Comparison of ENCODE assay signal across 1 cellular context in genomic region chr5:14842117-14842516, GRCh38.
TF ChIP-seq lines count a peak whose summit lies in the region.

No MANE protein-coding gene starts in this region.

TF ChIP-seq in HepG2, 621 proteins besides CTCF, POLR2A, EP300 and RAD21 (continued from another document and continues in another):
- TF ChIP-seq, protein P1, sequence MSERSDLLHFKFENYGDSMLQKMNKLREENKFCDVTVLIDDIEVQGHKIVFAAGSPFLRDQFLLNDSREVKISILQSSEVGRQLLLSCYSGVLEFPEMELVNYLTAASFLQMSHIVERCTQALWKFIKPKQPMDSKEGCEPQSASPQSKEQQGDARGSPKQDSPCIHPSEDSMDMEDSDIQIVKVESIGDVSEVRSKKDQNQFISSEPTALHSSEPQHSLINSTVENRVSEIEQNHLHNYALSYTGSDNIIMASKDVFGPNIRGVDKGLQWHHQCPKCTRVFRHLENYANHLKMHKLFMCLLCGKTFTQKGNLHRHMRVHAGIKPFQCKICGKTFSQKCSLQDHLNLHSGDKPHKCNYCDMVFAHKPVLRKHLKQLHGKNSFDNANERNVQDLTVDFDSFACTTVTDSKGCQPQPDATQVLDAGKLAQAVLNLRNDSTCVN (CRISPR knock-in tag; IDR thresholded peaks at IDR 0.05; ENCODE audit: borderline replicate concordance) = no peak
- no peak for TF ChIP-seq ZSCAN31 (CRISPR knock-in tag; IDR thresholded peaks at IDR 0.05; ENCODE audit: low read depth)
- TF ChIP-seq ZNF570 (CRISPR knock-in tag; IDR thresholded peaks at IDR 0.05; ENCODE audit: borderline replicate concordance) = no peak
- TF ChIP-seq ZC3H13 (CRISPR knock-in tag; IDR thresholded peaks at IDR 0.05) = no peak
- no peak for TF ChIP-seq PRPF4 (IDR thresholded peaks at IDR 0.05; ENCODE audit: low read depth, low read length, poor library complexity, severe bottlenecking)
- no peak for TF ChIP-seq SALL2 (CRISPR knock-in tag; IDR thresholded peaks at IDR 0.05)
- TF ChIP-seq ZNF30 (CRISPR knock-in tag; IDR thresholded peaks at IDR 0.05) = no peak
- no peak for TF ChIP-seq ELF1 (CRISPR knock-in tag; IDR thresholded peaks at IDR 0.05)
- TF ChIP-seq MEF2D (CRISPR knock-in tag; IDR thresholded peaks at IDR 0.05) = no peak
- TF ChIP-seq ATF2 (CRISPR knock-in tag; IDR thresholded peaks at IDR 0.05) = no peak
- no peak for TF ChIP-seq ZNF687 (CRISPR knock-in tag; IDR thresholded peaks at IDR 0.05)
- TF ChIP-seq ZNF264 (CRISPR knock-in tag; IDR thresholded peaks at IDR 0.05) = no peak
- no peak for TF ChIP-seq ZNF879 (CRISPR knock-in tag; IDR thresholded peaks at IDR 0.05)
- no peak for TF ChIP-seq ZNF260 (CRISPR knock-in tag; IDR thresholded peaks at IDR 0.05; ENCODE audit: borderline replicate concordance, low read depth)
- TF ChIP-seq ZFP37 (CRISPR knock-in tag; IDR thresholded peaks at IDR 0.05; ENCODE audit: borderline replicate concordance) = no peak
- TF ChIP-seq CBX2 (IDR thresholded peaks at IDR 0.05; ENCODE audit: low read depth, low read length) = no peak
- no peak for TF ChIP-seq CBX2 (CRISPR knock-in tag; IDR thresholded peaks at IDR 0.05; ENCODE audit: low read depth)
- no peak for TF ChIP-seq ZNF550 (CRISPR knock-in tag; IDR thresholded peaks at IDR 0.05; ENCODE audit: borderline replicate concordance)
- no peak for TF ChIP-seq HMGA1 (CRISPR knock-in tag; conservative IDR thresholded peaks at IDR 0.05)
- no peak for TF ChIP-seq SAFB2 (CRISPR knock-in tag; IDR thresholded peaks at IDR 0.05; ENCODE audit: borderline replicate concordance, low read depth)
- no peak for TF ChIP-seq SP2 (CRISPR knock-in tag; IDR thresholded peaks at IDR 0.05)
- TF ChIP-seq ATF7-NPFF (CRISPR knock-in tag; IDR thresholded peaks at IDR 0.05; ENCODE audit: low read depth) = no peak
- TF ChIP-seq CENPT (CRISPR knock-in tag; IDR thresholded peaks at IDR 0.05; ENCODE audit: low read depth) = no peak
- peak; percentile 25; the same call in 1 of the 2 replicates for TF ChIP-seq SOX5 (CRISPR knock-in tag; IDR thresholded peaks at IDR 0.05; ENCODE audit: borderline replicate concordance)
- TF ChIP-seq RERE (CRISPR knock-in tag; IDR thresholded peaks at IDR 0.05; ENCODE audit: low read depth) = no peak
- peak; percentile 79 for TF ChIP-seq TCF7 (IDR thresholded peaks at IDR 0.05; ENCODE audit: low read depth)
- no peak for TF ChIP-seq ZFP36L1 (CRISPR knock-in tag; IDR thresholded peaks at IDR 0.05)
- 0 out of 2 replicates have a peak, but pooled peaks have one; percentile 43 for TF ChIP-seq NR2F2 (IDR thresholded peaks at IDR 0.05; ENCODE audit: borderline replicate concordance, low read depth)
- TF ChIP-seq PBX3 (CRISPR knock-in tag; IDR thresholded peaks at IDR 0.05; ENCODE audit: borderline replicate concordance) = no peak
- no peak for TF ChIP-seq ZNF235 (CRISPR knock-in tag; IDR thresholded peaks at IDR 0.05; ENCODE audit: borderline replicate concordance)
- TF ChIP-seq, protein P2, sequence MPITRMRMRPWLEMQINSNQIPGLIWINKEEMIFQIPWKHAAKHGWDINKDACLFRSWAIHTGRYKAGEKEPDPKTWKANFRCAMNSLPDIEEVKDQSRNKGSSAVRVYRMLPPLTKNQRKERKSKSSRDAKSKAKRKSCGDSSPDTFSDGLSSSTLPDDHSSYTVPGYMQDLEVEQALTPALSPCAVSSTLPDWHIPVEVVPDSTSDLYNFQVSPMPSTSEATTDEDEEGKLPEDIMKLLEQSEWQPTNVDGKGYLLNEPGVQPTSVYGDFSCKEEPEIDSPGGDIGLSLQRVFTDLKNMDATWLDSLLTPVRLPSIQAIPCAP (CRISPR knock-in tag; IDR thresholded peaks at IDR 0.05; ENCODE audit: low read depth) = no peak
- TF ChIP-seq SMAD1 (CRISPR knock-in tag; IDR thresholded peaks at IDR 0.05; ENCODE audit: borderline replicate concordance, low read depth) = no peak
- TF ChIP-seq NR2F1 (CRISPR knock-in tag; IDR thresholded peaks at IDR 0.05) = peak; percentile 39 to 59; a peak in 2 of 4 replicates
- TF ChIP-seq ZNF709 (CRISPR knock-in tag; IDR thresholded peaks at IDR 0.05) = no peak
- no peak for TF ChIP-seq FOXM1 (CRISPR knock-in tag; IDR thresholded peaks at IDR 0.05)
- TF ChIP-seq HINFP (CRISPR knock-in tag; IDR thresholded peaks at IDR 0.05; ENCODE audit: low read depth) = no peak
- no peak for TF ChIP-seq ATM (IDR thresholded peaks at IDR 0.05; ENCODE audit: borderline replicate concordance)
- TF ChIP-seq CREB1 (IDR thresholded peaks at IDR 0.05) = no peak
- peak; percentile 22; the same call in 1 of the 2 replicates for TF ChIP-seq CREB1 (CRISPR knock-in tag; IDR thresholded peaks at IDR 0.05)
- peak; percentile 82 for TF ChIP-seq RARA (CRISPR knock-in tag; IDR thresholded peaks at IDR 0.05)
- TF ChIP-seq ZNF33A (CRISPR knock-in tag; IDR thresholded peaks at IDR 0.05; ENCODE audit: borderline replicate concordance) = no peak
- peak; percentile 45 for TF ChIP-seq NR2F6 (IDR thresholded peaks at IDR 0.05)
- TF ChIP-seq NR2F6 (CRISPR knock-in tag; IDR thresholded peaks at IDR 0.05) = peak; percentile 59; the same call in 1 of the 2 replicates
- TF ChIP-seq, protein P3, sequence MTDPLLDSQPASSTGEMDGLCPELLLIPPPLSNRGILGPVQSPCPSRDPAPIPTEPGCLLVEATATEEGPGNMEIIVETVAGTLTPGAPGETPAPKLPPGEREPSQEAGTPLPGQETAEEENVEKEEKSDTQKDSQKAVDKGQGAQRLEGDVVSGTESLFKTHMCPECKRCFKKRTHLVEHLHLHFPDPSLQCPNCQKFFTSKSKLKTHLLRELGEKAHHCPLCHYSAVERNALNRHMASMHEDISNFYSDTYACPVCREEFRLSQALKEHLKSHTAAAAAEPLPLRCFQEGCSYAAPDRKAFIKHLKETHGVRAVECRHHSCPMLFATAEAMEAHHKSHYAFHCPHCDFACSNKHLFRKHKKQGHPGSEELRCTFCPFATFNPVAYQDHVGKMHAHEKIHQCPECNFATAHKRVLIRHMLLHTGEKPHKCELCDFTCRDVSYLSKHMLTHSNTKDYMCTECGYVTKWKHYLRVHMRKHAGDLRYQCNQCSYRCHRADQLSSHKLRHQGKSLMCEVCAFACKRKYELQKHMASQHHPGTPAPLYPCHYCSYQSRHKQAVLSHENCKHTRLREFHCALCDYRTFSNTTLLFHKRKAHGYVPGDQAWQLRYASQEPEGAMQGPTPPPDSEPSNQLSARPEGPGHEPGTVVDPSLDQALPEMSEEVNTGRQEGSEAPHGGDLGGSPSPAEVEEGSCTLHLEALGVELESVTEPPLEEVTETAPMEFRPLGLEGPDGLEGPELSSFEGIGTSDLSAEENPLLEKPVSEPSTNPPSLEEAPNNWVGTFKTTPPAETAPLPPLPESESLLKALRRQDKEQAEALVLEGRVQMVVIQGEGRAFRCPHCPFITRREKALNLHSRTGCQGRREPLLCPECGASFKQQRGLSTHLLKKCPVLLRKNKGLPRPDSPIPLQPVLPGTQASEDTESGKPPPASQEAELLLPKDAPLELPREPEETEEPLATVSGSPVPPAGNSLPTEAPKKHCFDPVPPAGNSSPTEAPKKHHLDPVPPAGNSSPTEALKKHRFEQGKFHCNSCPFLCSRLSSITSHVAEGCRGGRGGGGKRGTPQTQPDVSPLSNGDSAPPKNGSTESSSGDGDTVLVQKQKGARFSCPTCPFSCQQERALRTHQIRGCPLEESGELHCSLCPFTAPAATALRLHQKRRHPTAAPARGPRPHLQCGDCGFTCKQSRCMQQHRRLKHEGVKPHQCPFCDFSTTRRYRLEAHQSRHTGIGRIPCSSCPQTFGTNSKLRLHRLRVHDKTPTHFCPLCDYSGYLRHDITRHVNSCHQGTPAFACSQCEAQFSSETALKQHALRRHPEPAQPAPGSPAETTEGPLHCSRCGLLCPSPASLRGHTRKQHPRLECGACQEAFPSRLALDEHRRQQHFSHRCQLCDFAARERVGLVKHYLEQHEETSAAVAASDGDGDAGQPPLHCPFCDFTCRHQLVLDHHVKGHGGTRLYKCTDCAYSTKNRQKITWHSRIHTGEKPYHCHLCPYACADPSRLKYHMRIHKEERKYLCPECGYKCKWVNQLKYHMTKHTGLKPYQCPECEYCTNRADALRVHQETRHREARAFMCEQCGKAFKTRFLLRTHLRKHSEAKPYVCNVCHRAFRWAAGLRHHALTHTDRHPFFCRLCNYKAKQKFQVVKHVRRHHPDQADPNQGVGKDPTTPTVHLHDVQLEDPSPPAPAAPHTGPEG (CRISPR knock-in tag; IDR thresholded peaks at IDR 0.05) = no peak
